In genomic region chr4:76690906-76691275, GRCh38 we compare ENCODE assay signal across 9 cellular contexts.
A peak's percentile ranks its signal among the peaks of the same experiment; 100 is the strongest.
DNase-seq lines count a peak whose midpoint lies in the region; ATAC-seq and TF ChIP-seq lines count a peak whose summit lies in the region.
"Had no signal": no experiment of that assay in that cellular context is flagged by ENCODE, and none has a peak within 500 bp of the region (broad histone marks: within the 10 kb centered on the region; RNA-seq: fewer than 3 reads in every experiment).

No MANE protein-coding gene starts in this region.

- no CpG with 5 or more reads among the region's 1 CpG for WGBS in mesodermal cell (ENCODE audit: insufficient coverage in 2 of 2), 2 experiments

- POLR2A ChIA-PET in MCF 10A (lab: Yijun Ruan, JAX): interaction anchor here (0.9 to 5.1 kb wide), 8 partner anchors 12 to 261 kb away, joined by 3 to 86 read pairs (median 4); no protein-coding TSS in a partner anchor
- POLR2A ChIA-PET in CD8-positive, alpha-beta memory T cell (lab: Charles Lee): no interaction called here

- no peaks in the 10 kb centered on the region for H3K9me3 ChIP-seq in HUES6 (ENCODE audit: control insufficient read depth, insufficient read depth, low read depth, low read length)
- H3K9me3 ChIP-seq in mesodermal cell (ENCODE audit: control insufficient read depth, low read length): no peaks in the 10 kb centered on the region
- H3K9me3 ChIP-seq in vagina: no peaks in the 10 kb centered on the region
- no peaks in the 10 kb centered on the region for H3K9me3 ChIP-seq in CD8-positive, alpha-beta memory T cell (ENCODE audit: low read length)

- CTCF ChIA-PET in MCF 10A (lab: Yijun Ruan, JAX): interaction anchor here (0.7 to 1.2 kb wide), 2 partner anchors 47 to 159 kb away, joined by 3 to 4 read pairs; no protein-coding TSS in a partner anchor
- CTCF ChIA-PET in CD8-positive, alpha-beta memory T cell (lab: Charles Lee): no interaction called here

- peaks cover 6% of the 10 kb centered on the region for H3K36me3 Mint-ChIP-seq in MCF 10A (ENCODE audit: insufficient read depth, unreplicated experiment)
- H3K36me3 Mint-ChIP-seq in CD8-positive, alpha-beta memory T cell: no peaks in the 10 kb centered on the region
- H3K36me3 Mint-ChIP-seq: CD8-positive, alpha-beta T cell had no signal

- no peak for ATAC-seq in HG03097 (IDR thresholded peaks at IDR 0.05; ENCODE audit: low FRiP score, unreplicated experiment)
- ATAC-seq: CD8-positive, alpha-beta T cell had no signal

- intact Hi-C loops in MCF 10A (cut with micrococcal nuclease): no loop called here
- intact Hi-C loops in vagina (cut with DNase I): no loop called here

- H3K36me3 ChIP-seq in HUES6 (ENCODE audit: control insufficient read depth, insufficient read depth, low read length): no peaks in the 10 kb centered on the region
- H3K36me3 ChIP-seq in mesodermal cell (ENCODE audit: control insufficient read depth, insufficient read depth, low read length): peaks cover 9% of the 10 kb centered on the region
- no peaks in the 10 kb centered on the region for H3K36me3 ChIP-seq in vagina
- H3K36me3 ChIP-seq in CD8-positive, alpha-beta memory T cell (ENCODE audit: insufficient read depth, low read length): no peaks in the 10 kb centered on the region

- no peak overlapping the region for H3K27ac ChIP-seq in HUES6 (ENCODE audit: low read depth, low read length)
- no peak overlapping the region for H3K27ac ChIP-seq in mesodermal cell (ENCODE audit: low read depth, low read length, severe bottlenecking)
- no peak overlapping the region for H3K27ac ChIP-seq in vagina
- H3K27ac ChIP-seq in CD8-positive, alpha-beta memory T cell (ENCODE audit: low read depth, low read length): no peak overlapping the region

- DNase-seq in AG10803 (ENCODE audit: low read depth) (peak; percentile 57), MCF 10A (ENCODE audit: unreplicated experiment) (no peak), vagina (ENCODE audit: extremely low spot score in 2 of 2) (no peak), NCI-H226 (no peak)
- no peak for DNase-seq in CD8-positive, alpha-beta memory T cell
- DNase-seq: CD8-positive, alpha-beta T cell had no signal

- H3K27ac Mint-ChIP-seq in MCF 10A (ENCODE audit: low read depth, unreplicated experiment): peak overlapping the region; percentile 82
- H3K27ac Mint-ChIP-seq in CD8-positive, alpha-beta memory T cell: no peak overlapping the region
- H3K27ac Mint-ChIP-seq: CD8-positive, alpha-beta T cell had no signal

- H3K27me3 Mint-ChIP-seq in MCF 10A (ENCODE audit: insufficient read depth, unreplicated experiment): no peaks in the 10 kb centered on the region
- H3K27me3 Mint-ChIP-seq in CD8-positive, alpha-beta memory T cell: peaks cover 40 to 79% of the 10 kb centered on the region in 2 donors

- no peak for TF ChIP-seq POLR2A in vagina (IDR thresholded peaks at IDR 0.05)

- TF ChIP-seq CTCF in AG10803 (conservative IDR thresholded peaks at IDR 0.05; ENCODE audit: low read length) (no peak), MCF 10A (IDR thresholded peaks at IDR 0.05; ENCODE audit: unreplicated experiment) (no peak), vagina (IDR thresholded peaks at IDR 0.05) (no peak)

- peaks cover 37% of the 10 kb centered on the region for H3K4me1 ChIP-seq in HUES6 (ENCODE audit: control insufficient read depth, insufficient read depth, low read length)
- H3K4me1 ChIP-seq in mesodermal cell (ENCODE audit: control insufficient read depth, insufficient read depth, low read length, poor library complexity, severe bottlenecking): peaks cover 40% of the 10 kb centered on the region
- H3K4me1 ChIP-seq in vagina: peaks cover 21% of the 10 kb centered on the region
- H3K4me1 ChIP-seq in CD8-positive, alpha-beta memory T cell (ENCODE audit: insufficient read depth, low read length): peaks cover 6% of the 10 kb centered on the region

- TSS peak; percentile 50 for BruUV-seq in MCF 10A (replicated peaks; lab: Mats Ljungman, UMichigan)

- peaks cover 34% of the 10 kb centered on the region for H3K4me1 Mint-ChIP-seq in MCF 10A (ENCODE audit: insufficient read depth, unreplicated experiment)
- H3K4me1 Mint-ChIP-seq in CD8-positive, alpha-beta memory T cell: peaks cover 14 to 22% (median 15%) of the 10 kb centered on the region in 3 donors

- H3K4me3 ChIP-seq in AG10803 (ENCODE audit: low read length): peak overlapping the region; percentile 73
- H3K4me3 ChIP-seq in HUES6 (ENCODE audit: low read depth, low read length): peak overlapping the region; percentile 86
- peak overlapping the region; percentile 68 for H3K4me3 ChIP-seq in mesodermal cell (ENCODE audit: extremely low read depth, insufficient read depth, low read length, poor library complexity, severe bottlenecking)
- no peak overlapping the region for H3K4me3 ChIP-seq in vagina
- H3K4me3 ChIP-seq in CD8-positive, alpha-beta memory T cell (ENCODE audit: low read length): no peak overlapping the region

- H3K9ac ChIP-seq in HUES6 (ENCODE audit: low read length): no peak overlapping the region

- H3K9me3 Mint-ChIP-seq in MCF 10A (ENCODE audit: unreplicated experiment): no peaks in the 10 kb centered on the region
- no peaks in the 10 kb centered on the region for H3K9me3 Mint-ChIP-seq in CD8-positive, alpha-beta memory T cell
- H3K9me3 Mint-ChIP-seq: CD8-positive, alpha-beta T cell had no signal

- H3K4me3 Mint-ChIP-seq in MCF 10A (ENCODE audit: unreplicated experiment): peak overlapping the region; percentile 86
- H3K4me3 Mint-ChIP-seq in CD8-positive, alpha-beta memory T cell: no peak overlapping the region

- H3K27me3 ChIP-seq in HUES6 (ENCODE audit: control insufficient read depth, insufficient read depth, low read length) (peaks cover 7% of the 10 kb centered on the region; the same call in 1 of the 2 replicates), vagina (no peaks in the 10 kb centered on the region)
- H3K27me3 ChIP-seq in CD8-positive, alpha-beta memory T cell (ENCODE audit: insufficient read depth, low read length, poor library complexity, severe bottlenecking): peaks cover 27% of the 10 kb centered on the region

Comparison
In these comparisons a context has a peak if more than half of its experiments do, and no peak if none do; other contexts are left out.
1. H3K4me3 ChIP-seq: peak in AG10803 (single experiment), HUES6 (single experiment) and mesodermal cell (single experiment); none in vagina (0 of 2) and CD8-positive, alpha-beta memory T cell (single experiment).